In the genomic region with DNA sequence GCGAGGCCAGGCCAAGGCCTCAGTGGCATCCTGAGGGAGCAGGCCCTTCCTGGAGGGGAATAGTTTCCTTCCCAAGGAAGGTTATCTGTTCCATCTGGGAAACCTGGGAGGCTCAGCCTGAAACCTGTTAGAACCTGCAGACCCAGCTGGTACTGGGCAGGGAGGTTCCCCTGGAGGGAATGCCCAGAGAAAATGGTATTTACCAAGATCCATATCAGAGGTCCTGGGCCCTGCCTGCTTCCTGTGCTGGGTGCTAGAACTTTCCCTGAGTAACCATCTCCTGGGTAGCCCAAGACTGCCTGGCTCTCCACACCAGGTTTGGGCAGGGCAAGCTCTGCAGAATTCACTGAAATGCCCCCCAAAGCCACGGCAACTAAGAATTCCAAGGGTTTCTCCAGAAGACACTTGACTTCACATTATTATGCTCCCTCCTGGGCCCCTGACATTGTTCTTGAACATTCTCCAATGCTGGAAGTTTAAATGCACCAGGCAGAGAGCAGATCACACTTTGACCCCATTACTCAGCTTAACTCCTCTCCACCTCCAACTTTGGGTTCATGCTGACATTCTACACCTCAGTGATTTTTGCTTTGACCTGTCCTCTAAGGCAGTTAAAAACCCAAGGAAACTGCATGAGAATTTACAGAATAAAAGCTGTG, we compare ENCODE assay signal across 15 cellular contexts. TPM values are rescaled to one million over a fixed set of nuclear protein-coding genes. Genes with fewer than 3 reads are reported as not detected.
DNase-seq lines count a peak whose midpoint lies in the region; ATAC-seq and TF ChIP-seq lines count a peak whose summit lies in the region.
"Had no signal": no experiment of that assay in that cellular context is flagged by ENCODE, and none has a peak within 500 bp of the region (broad histone marks: within the 10 kb centered on the region; RNA-seq: fewer than 3 reads in every experiment).

No MANE protein-coding gene starts in this region.

- peaks cover 6% of the 10 kb centered on the region for H3F3A ChIP-seq in smooth muscle cell (ENCODE audit: low read depth)

- intact Hi-C loops in mammary epithelial cell (cut with micrococcal nuclease): loop anchor here (2.0 kb wide), 1 partner anchor 47 kb away; no protein-coding TSS in a partner anchor

- H2AFZ ChIP-seq in mammary epithelial cell (ENCODE audit: low read depth, low read length) (peak overlapping the region; percentile 88), smooth muscle cell (ENCODE audit: low read depth) (no peak overlapping the region)

- TF ChIP-seq CTCF in HFF-Myc (IDR thresholded peaks at IDR 0.05; ENCODE audit: low read depth, low read length, missing control alignments) (no peak), mammary epithelial cell (conservative IDR thresholded peaks at IDR 0.05 in 1 of 2, IDR thresholded peaks at IDR 0.05 in 1 of 2; ENCODE audit: extremely low read depth in 1 of 2, insufficient read depth in 1 of 2, low read depth in 1 of 2, low read length in 2 of 2) (no peak), smooth muscle cell (IDR thresholded peaks at IDR 0.05; ENCODE audit: borderline replicate concordance, insufficient read depth, poor library complexity, severe bottlenecking) (no peak)

- H3K4me1 ChIP-seq in mammary epithelial cell (ENCODE audit: insufficient read depth, low read length): peaks cover 61% of the 10 kb centered on the region
- H3K4me1 ChIP-seq in smooth muscle cell (ENCODE audit: low read depth): peaks cover 10% of the 10 kb centered on the region

- CTCF ChIA-PET in mammary epithelial cell (lab: Charles Lee; ENCODE audit: low non-redundant PET): no interaction called here

- no peaks in the 10 kb centered on the region for H4K20me1 ChIP-seq in mammary epithelial cell (ENCODE audit: insufficient read depth, low read length)
- no peaks in the 10 kb centered on the region for H4K20me1 ChIP-seq in smooth muscle cell (ENCODE audit: low read depth)

- ATAC-seq in HG03139 (IDR thresholded peaks at IDR 0.05; ENCODE audit: unreplicated experiment): no peak
- ATAC-seq: lower lobe of right lung had no signal

- H3K9ac ChIP-seq in mammary epithelial cell (ENCODE audit: insufficient read depth, low read length) (peak overlapping the region; percentile 81), smooth muscle cell (ENCODE audit: low read depth) (no peak overlapping the region)
- H3K9ac ChIP-seq: BLaER1 had no signal

- 63% methylated on average over 2 of the region's 2 CpGs for WGBS in mammary epithelial cell (ENCODE audit: low coverage, missing lambda C conversion rate)
- 76% methylated on average over 2 of the region's 2 CpGs for WGBS in smooth muscle cell (ENCODE audit: low lambda C conversion rate)

- DNase-seq in HFF-Myc (ENCODE audit: extremely low read depth, low read depth) (no peak), mammary epithelial cell (peak; percentile 58), kidney tubule cell (ENCODE audit: low spot score) (peak; percentile 37), smooth muscle cell (lab: John Stamatoyannopoulos, UW; ENCODE audit: unreplicated experiment) (no peak), retina (no peak), islet precursor cell (no peak)
- DNase-seq in activated CD4-positive, CD25-positive, alpha-beta regulatory T cell (lab: John Stamatoyannopoulos, UW): no peak
- DNase-seq: activated naive CD4-positive, alpha-beta T cell treated with anti-CD3 and anti-CD28 coated beads, Interleukin-2, amount 50 U/mL, for 16 hours; cerebellar nuclear complex; KG1; lower lobe of right lung; NCI-H345 had no signal

- in situ Hi-C loops in mammary epithelial cell (cut with MboI; ENCODE audit: low sequenced_read_pairs in 2 of 2): loop anchor here in 1 of 2 donors (10.0 to 25.0 kb wide), 2 partner anchors 45 to 217 kb away; a partner anchor contains a TSS

- H3K4me2 ChIP-seq in mammary epithelial cell (ENCODE audit: insufficient read depth, low read depth, low read length): peak overlapping the region; percentile 88
- peak overlapping the region; percentile 95 for H3K4me2 ChIP-seq in smooth muscle cell
- H3K4me2 ChIP-seq: BLaER1 had no signal

- H3K36me3 ChIP-seq in mammary epithelial cell (ENCODE audit: insufficient read depth, low read length) (no peaks in the 10 kb centered on the region), smooth muscle cell (ENCODE audit: low read depth) (no peaks in the 10 kb centered on the region)
- H3K36me3 ChIP-seq: BLaER1, lower lobe of right lung, neutrophil had no signal

- H3K9me3 ChIP-seq in mammary epithelial cell (replicated peaks; ENCODE audit: insufficient read depth, low read length): no peaks in the 10 kb centered on the region
- no peaks in the 10 kb centered on the region for H3K9me3 ChIP-seq in smooth muscle cell (replicated peaks; ENCODE audit: low read depth)
- H3K9me3 ChIP-seq: BLaER1, lower lobe of right lung, neutrophil had no signal

- H3K27me3 ChIP-seq in mammary epithelial cell (ENCODE audit: insufficient read depth, low read length): no peaks in the 10 kb centered on the region
- H3K27me3 ChIP-seq in smooth muscle cell (ENCODE audit: low read depth): peaks cover 7% of the 10 kb centered on the region

- dilution Hi-C loops in mammary epithelial cell (cut with HindIII; ENCODE audit: low sequenced_read_pairs): no loop called here

- no TSS peak for BruUV-seq in mammary epithelial cell (replicated peaks; lab: Mats Ljungman, UMichigan)

- H3K4me3 ChIP-seq in HFF-Myc (replicated peaks; ENCODE audit: low read depth, low read length) (peak overlapping the region; percentile 77), mammary epithelial cell (replicated peaks in 1 of 3; ENCODE audit: insufficient read depth in 1 of 3, low read depth in 2 of 3, low read length in 3 of 3) (peak overlapping the region; percentile 73 to 83 (median 81)), smooth muscle cell (no peak overlapping the region)
- H3K4me3 ChIP-seq: BLaER1, lower lobe of right lung had no signal

- peaks cover 68% of the 10 kb centered on the region for H3K79me2 ChIP-seq in mammary epithelial cell (ENCODE audit: insufficient read depth, low read length)
- no peaks in the 10 kb centered on the region for H3K79me2 ChIP-seq in smooth muscle cell (ENCODE audit: low read depth)

- H3K27ac ChIP-seq in mammary epithelial cell (ENCODE audit: insufficient read depth, low read depth, low read length) (peak overlapping the region; percentile 77), smooth muscle cell (ENCODE audit: low read depth) (no peak overlapping the region)
- H3K27ac ChIP-seq: BLaER1, lower lobe of right lung, neutrophil had no signal

RNA-seq across cellular contexts. Expression of a gene that starts 2.0 kb away (rescaled TPM):
- total RNA-seq in mammary epithelial cell: 100 to 1,000 TPM; 174 to 202 TPM
- polyA plus RNA-seq in mammary epithelial cell: 220 TPM
- polyA minus RNA-seq in mammary epithelial cell: 162 TPM
- 12.5 and 14.0 TPM in 2 replicates for total RNA-seq in smooth muscle cell
- 9.2 and 13.5 TPM in 2 replicates for polyA plus RNA-seq in smooth muscle cell

Comparison
In these comparisons a context has a peak if more than half of its experiments do, and no peak if none do; other contexts are left out.
1. DNase-seq: peak in mammary epithelial cell (single experiment) and kidney tubule cell (single experiment); none in HFF-Myc (single experiment), smooth muscle cell (single experiment), retina (single experiment), islet precursor cell (single experiment) and activated CD4-positive, CD25-positive, alpha-beta regulatory T cell (0 of 4).
2. RNA of a gene that starts 2.0 kb away (total RNA-seq): 174 to 202 TPM in mammary epithelial cell; 12.5 to 14.0 TPM in smooth muscle cell; every median in the first group is over 10 times any median in the second.